Comparison of ENCODE assay signal across 3 cellular contexts in the genomic region with DNA sequence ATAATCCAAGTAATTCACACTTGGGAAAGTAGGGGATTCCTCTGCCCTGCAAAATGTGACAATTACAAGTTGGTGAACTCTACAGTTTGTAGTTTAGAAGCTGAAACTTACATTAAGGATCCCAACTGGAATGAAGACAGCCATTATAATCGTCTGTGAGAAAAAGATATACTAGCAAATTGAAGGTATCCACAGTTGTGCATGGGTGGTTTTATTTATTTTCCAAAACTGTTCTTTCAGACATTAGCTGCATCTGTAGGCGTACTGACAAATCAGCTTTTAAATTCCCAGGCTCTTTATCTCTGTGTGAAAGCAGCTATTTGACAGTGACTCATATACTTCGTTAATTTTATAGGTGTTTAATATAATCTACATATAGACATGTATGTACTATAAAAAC.
TF ChIP-seq lines count a peak whose summit lies in the region.

No MANE protein-coding gene starts in this region.

TF ChIP-seq in A549, 52 proteins besides CTCF, POLR2A, EP300 and RAD21:
- TF ChIP-seq FOSL2 (IDR thresholded peaks at IDR 0.05) (no peak), FOSL2 (CRISPR knock-in tag; IDR thresholded peaks at IDR 0.05) (0 out of 2 replicates have a peak, but pooled peaks have one; percentile 10), JUNB (IDR thresholded peaks at IDR 0.05) (no peak)

TF ChIP-seq in HEK293, 187 proteins besides CTCF, POLR2A, EP300 and RAD21:
- TF ChIP-seq ZNF16 (tag by site-specific recombination; IDR thresholded peaks at IDR 0.05; ENCODE audit: low read depth) (no peak), ZNF2 (tag by site-specific recombination; IDR thresholded peaks at IDR 0.05) (no peak), ZNF677 (tag by site-specific recombination; IDR thresholded peaks at IDR 0.05) (no peak), ZNF610 (tag by site-specific recombination; IDR thresholded peaks at IDR 0.05; ENCODE audit: borderline replicate concordance) (no peak), ZNF10 (tag by site-specific recombination; IDR thresholded peaks at IDR 0.05) (no peak), ZBTB17 (tag by site-specific recombination; IDR thresholded peaks at IDR 0.05) (0 out of 2 replicates have a peak, but pooled peaks have one; percentile 36), KLF10 (tag by site-specific recombination; IDR thresholded peaks at IDR 0.05) (no peak), ZNF621 (tag by site-specific recombination; IDR thresholded peaks at IDR 0.05) (no peak), ZNF223 (tag by site-specific recombination; IDR thresholded peaks at IDR 0.05) (no peak), ZNF571 (tag by site-specific recombination; IDR thresholded peaks at IDR 0.05) (no peak), ZNF544 (tag by site-specific recombination; IDR thresholded peaks at IDR 0.05) (no peak), ZNF555 (tag by site-specific recombination; conservative IDR thresholded peaks at IDR 0.05) (no peak), YY1 (tag by site-specific recombination; IDR thresholded peaks at IDR 0.05) (no peak), OVOL3 (tag by site-specific recombination; IDR thresholded peaks at IDR 0.05) (no peak), ZNF311 (tag by site-specific recombination; IDR thresholded peaks at IDR 0.05; ENCODE audit: borderline replicate concordance) (no peak), ZNF626 (tag by site-specific recombination; IDR thresholded peaks at IDR 0.05) (no peak), ZNF157 (tag by site-specific recombination; IDR thresholded peaks at IDR 0.05) (no peak), EGR2 (tag by site-specific recombination; IDR thresholded peaks at IDR 0.05; ENCODE audit: low read depth) (peak; percentile 32; the same call in 1 of the 2 replicates), ZNF302 (tag by site-specific recombination; IDR thresholded peaks at IDR 0.05; ENCODE audit: low read depth) (no peak), ZFP41 (tag by site-specific recombination; IDR thresholded peaks at IDR 0.05; ENCODE audit: borderline replicate concordance) (no peak), ZNF510 (tag by site-specific recombination; IDR thresholded peaks at IDR 0.05; ENCODE audit: insufficient replicate concordance) (no peak), ZFHX2 (tag by site-specific recombination; conservative IDR thresholded peaks at IDR 0.05) (peak; percentile 77)
- TF ChIP-seq, protein P1, sequence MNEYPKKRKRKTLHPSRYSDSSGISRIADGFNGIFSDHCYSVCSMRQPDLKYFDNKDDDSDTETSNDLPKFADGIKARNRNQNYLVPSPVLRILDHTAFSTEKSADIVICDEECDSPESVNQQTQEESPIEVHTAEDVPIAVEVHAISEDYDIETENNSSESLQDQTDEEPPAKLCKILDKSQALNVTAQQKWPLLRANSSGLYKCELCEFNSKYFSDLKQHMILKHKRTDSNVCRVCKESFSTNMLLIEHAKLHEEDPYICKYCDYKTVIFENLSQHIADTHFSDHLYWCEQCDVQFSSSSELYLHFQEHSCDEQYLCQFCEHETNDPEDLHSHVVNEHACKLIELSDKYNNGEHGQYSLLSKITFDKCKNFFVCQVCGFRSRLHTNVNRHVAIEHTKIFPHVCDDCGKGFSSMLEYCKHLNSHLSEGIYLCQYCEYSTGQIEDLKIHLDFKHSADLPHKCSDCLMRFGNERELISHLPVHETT (tag by site-specific recombination; IDR thresholded peaks at IDR 0.05) = no peak
- TF ChIP-seq, protein P2, sequence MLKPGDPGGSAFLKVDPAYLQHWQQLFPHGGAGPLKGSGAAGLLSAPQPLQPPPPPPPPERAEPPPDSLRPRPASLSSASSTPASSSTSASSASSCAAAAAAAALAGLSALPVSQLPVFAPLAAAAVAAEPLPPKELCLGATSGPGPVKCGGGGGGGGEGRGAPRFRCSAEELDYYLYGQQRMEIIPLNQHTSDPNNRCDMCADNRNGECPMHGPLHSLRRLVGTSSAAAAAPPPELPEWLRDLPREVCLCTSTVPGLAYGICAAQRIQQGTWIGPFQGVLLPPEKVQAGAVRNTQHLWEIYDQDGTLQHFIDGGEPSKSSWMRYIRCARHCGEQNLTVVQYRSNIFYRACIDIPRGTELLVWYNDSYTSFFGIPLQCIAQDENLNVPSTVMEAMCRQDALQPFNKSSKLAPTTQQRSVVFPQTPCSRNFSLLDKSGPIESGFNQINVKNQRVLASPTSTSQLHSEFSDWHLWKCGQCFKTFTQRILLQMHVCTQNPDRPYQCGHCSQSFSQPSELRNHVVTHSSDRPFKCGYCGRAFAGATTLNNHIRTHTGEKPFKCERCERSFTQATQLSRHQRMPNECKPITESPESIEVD (tag by site-specific recombination; IDR thresholded peaks at IDR 0.05) = peak; percentile 35; the same call in 1 of the 2 replicates
- TF ChIP-seq, protein P3, sequence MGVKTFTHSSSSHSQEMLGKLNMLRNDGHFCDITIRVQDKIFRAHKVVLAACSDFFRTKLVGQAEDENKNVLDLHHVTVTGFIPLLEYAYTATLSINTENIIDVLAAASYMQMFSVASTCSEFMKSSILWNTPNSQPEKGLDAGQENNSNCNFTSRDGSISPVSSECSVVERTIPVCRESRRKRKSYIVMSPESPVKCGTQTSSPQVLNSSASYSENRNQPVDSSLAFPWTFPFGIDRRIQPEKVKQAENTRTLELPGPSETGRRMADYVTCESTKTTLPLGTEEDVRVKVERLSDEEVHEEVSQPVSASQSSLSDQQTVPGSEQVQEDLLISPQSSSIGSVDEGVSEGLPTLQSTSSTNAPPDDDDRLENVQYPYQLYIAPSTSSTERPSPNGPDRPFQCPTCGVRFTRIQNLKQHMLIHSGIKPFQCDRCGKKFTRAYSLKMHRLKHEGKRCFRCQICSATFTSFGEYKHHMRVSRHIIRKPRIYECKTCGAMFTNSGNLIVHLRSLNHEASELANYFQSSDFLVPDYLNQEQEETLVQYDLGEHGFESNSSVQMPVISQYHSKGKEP (tag by site-specific recombination; IDR thresholded peaks at IDR 0.05) = 0 out of 2 replicates have a peak, but pooled peaks have one; percentile 21

TF ChIP-seq in K562, 482 proteins besides CTCF, POLR2A, EP300 and RAD21:
- TF ChIP-seq FOSL1 (tag; conservative IDR thresholded peaks at IDR 0.05) = peak; percentile 33; the same call in 1 of the 2 replicates
- no peak for TF ChIP-seq GABPB1 (CRISPR knock-in tag; IDR thresholded peaks at IDR 0.05)
- TF ChIP-seq CBFA2T2 (conservative IDR thresholded peaks at IDR 0.05) = 0 out of 2 replicates have a peak, but pooled peaks have one; percentile 7
- peak; percentile 19; the same call in 1 of the 2 replicates for TF ChIP-seq JUND (IDR thresholded peaks at IDR 0.05; ENCODE audit: borderline replicate concordance, low read depth, low read length)
- no peak for TF ChIP-seq JUND (tag; IDR thresholded peaks at IDR 0.05; ENCODE audit: borderline replicate concordance, low read depth, low read length)
